Comparison of ENCODE assay signal across 8 cellular contexts in the genomic region with DNA sequence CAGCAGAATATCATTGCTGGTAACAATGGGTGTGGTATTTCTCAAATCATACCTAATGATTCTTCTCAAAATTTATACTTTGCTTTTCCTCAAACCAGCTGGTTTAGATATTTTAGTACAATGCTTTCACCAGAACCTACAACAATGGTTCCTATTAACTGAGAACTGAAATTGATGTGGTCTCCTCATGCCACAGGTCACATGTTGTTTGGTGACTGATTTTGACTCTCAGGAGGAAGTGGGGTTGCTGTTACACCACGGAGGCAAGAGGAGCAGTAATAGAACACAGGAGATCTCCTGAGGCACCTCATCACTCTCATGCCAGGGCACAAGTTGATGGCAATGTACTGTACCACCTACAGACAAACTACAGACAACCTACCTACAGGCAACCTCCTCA. TPM values are rescaled to one million over a fixed set of nuclear protein-coding genes. Genes with fewer than 3 reads are reported as not detected.
DNase-seq lines count a peak whose midpoint lies in the region; ATAC-seq and TF ChIP-seq lines count a peak whose summit lies in the region.

No MANE protein-coding gene starts in this region.

- peak overlapping the region; percentile 47 for H3K27ac Mint-ChIP-seq in CD8-positive, alpha-beta T cell
- peak overlapping the region; percentile 86 for H3K27ac Mint-ChIP-seq in T-helper 2 cell treated with Interferon-gamma antibody and Interleukin-4, amounts not matched to agents 5 μg/mL and 100 μg/mL, for 36 hours

- H3K9me3 Mint-ChIP-seq in CD8-positive, alpha-beta T cell, result no peaks in the 10 kb centered on the region
- no peaks in the 10 kb centered on the region for H3K9me3 Mint-ChIP-seq in T-helper 2 cell treated with Interferon-gamma antibody and Interleukin-4, amounts not matched to agents 5 μg/mL and 100 μg/mL, for 36 hours

- no peaks in the 10 kb centered on the region for H3K79me2 ChIP-seq in PC-9 (ENCODE audit: low read depth)

- no peak for ATAC-seq in CD8-positive, alpha-beta T cell
- ATAC-seq in GM19328 (IDR thresholded peaks at IDR 0.05; ENCODE audit: unreplicated experiment) (peak; percentile 45), HG03139 (IDR thresholded peaks at IDR 0.05; ENCODE audit: unreplicated experiment) (peak; percentile 41)

- H3K4me1 Mint-ChIP-seq in CD8-positive, alpha-beta T cell (ENCODE audit: low read depth), result peaks cover 49% of the 10 kb centered on the region
- peaks cover 40% of the 10 kb centered on the region for H3K4me1 Mint-ChIP-seq in T-helper 2 cell treated with Interferon-gamma antibody and Interleukin-4, amounts not matched to agents 5 μg/mL and 100 μg/mL, for 36 hours (ENCODE audit: low read depth)

- H3K4me2 ChIP-seq in PC-9, result no peak overlapping the region

- BruUV-seq in PC-9 (replicated peaks; lab: Mats Ljungman, UMichigan), result no TSS peak

- no peaks in the 10 kb centered on the region for H3K36me3 ChIP-seq in CD8-positive, alpha-beta T cell (ENCODE audit: insufficient read depth, low read length)
- H3K36me3 ChIP-seq in PC-9 (ENCODE audit: low read depth), result no peaks in the 10 kb centered on the region

- no peak overlapping the region for H3K27ac ChIP-seq in CD8-positive, alpha-beta T cell (ENCODE audit: low read depth, low read length)
- no peak overlapping the region for H3K27ac ChIP-seq in PC-9

- no peak overlapping the region for H2AFZ ChIP-seq in PC-9

- peaks cover 15% of the 10 kb centered on the region; the same call in 1 of the 2 replicates for H3F3A ChIP-seq in PC-9 (ENCODE audit: insufficient read depth, low read depth)

- peak in 5 of 7 experiments; percentile 26 to 64 (median 38) for DNase-seq in CD8-positive, alpha-beta T cell
- peak; percentile 51 for DNase-seq in T-helper 2 cell treated with Interferon-gamma antibody and Interleukin-4, amounts not matched to agents 5 μg/mL and 100 μg/mL, for 36 hours (ENCODE audit: low spot score)
- DNase-seq in PC-9 (no peak), NCI-H2107 (lab: John Stamatoyannopoulos, UW) (no peak), iPS-NIHi7 (ENCODE audit: extremely low spot score) (no peak), NCI-H1092 treated with DMSO at 0.1 percent for 48 hours (lab: John Stamatoyannopoulos, UW) (no peak)

- H4K20me1 ChIP-seq in PC-9 (ENCODE audit: insufficient read depth), result no peaks in the 10 kb centered on the region

- H3K4me1 ChIP-seq in CD8-positive, alpha-beta T cell (ENCODE audit: insufficient read depth, low read length), result peaks cover 46% of the 10 kb centered on the region
- peaks cover 27% of the 10 kb centered on the region for H3K4me1 ChIP-seq in PC-9 (replicated peaks; ENCODE audit: insufficient read depth)

- POLR2A ChIA-PET in CD8-positive, alpha-beta T cell (lab: Charles Lee), result interaction anchor here (1.1 kb wide), 1 partner anchor 22 kb away, joined by 4 read pairs; no protein-coding TSS in a partner anchor
- POLR2A ChIA-PET in PC-9 (lab: Charles Lee; ENCODE audit: unreplicated experiment), result no interaction called here

- H3K4me3 ChIP-seq in CD8-positive, alpha-beta T cell (ENCODE audit: low read depth, low read length), result peak overlapping the region; percentile 27
- H3K4me3 ChIP-seq in PC-9, result no peak overlapping the region

- CTCF ChIA-PET in CD8-positive, alpha-beta T cell (lab: Charles Lee), result interaction anchor here (0.6 to 3.9 kb wide), 5 partner anchors 10 to 432 kb away, joined by 3 to 14 read pairs (median 9); no protein-coding TSS in a partner anchor
- CTCF ChIA-PET in PC-9 (lab: Charles Lee), result no interaction called here

- H3K4me3 Mint-ChIP-seq in CD8-positive, alpha-beta T cell, result peak overlapping the region; percentile 32
- peak overlapping the region; percentile 97 for H3K4me3 Mint-ChIP-seq in T-helper 2 cell treated with Interferon-gamma antibody and Interleukin-4, amounts not matched to agents 5 μg/mL and 100 μg/mL, for 36 hours

- no peaks in the 10 kb centered on the region for H3K9me2 ChIP-seq in PC-9 (ENCODE audit: insufficient read depth)

- peaks cover 13% of the 10 kb centered on the region for H3K36me3 Mint-ChIP-seq in CD8-positive, alpha-beta T cell
- peaks cover 8% of the 10 kb centered on the region for H3K36me3 Mint-ChIP-seq in T-helper 2 cell treated with Interferon-gamma antibody and Interleukin-4, amounts not matched to agents 5 μg/mL and 100 μg/mL, for 36 hours (ENCODE audit: low read depth)

- H3K27me3 ChIP-seq in CD8-positive, alpha-beta T cell (ENCODE audit: insufficient read depth, low read length), result no peaks in the 10 kb centered on the region
- H3K27me3 ChIP-seq in PC-9 (ENCODE audit: insufficient read depth, low read depth), result no peaks in the 10 kb centered on the region

- H3K27me3 Mint-ChIP-seq in CD8-positive, alpha-beta T cell (ENCODE audit: low read depth), result no peaks in the 10 kb centered on the region
- H3K27me3 Mint-ChIP-seq in T-helper 2 cell treated with Interferon-gamma antibody and Interleukin-4, amounts not matched to agents 5 μg/mL and 100 μg/mL, for 36 hours (ENCODE audit: low read depth), result no peaks in the 10 kb centered on the region

- TF ChIP-seq CTCF in CD8-positive, alpha-beta T cell (IDR thresholded peaks at IDR 0.05), result no peak
- no peak for TF ChIP-seq CTCF in PC-9 (conservative IDR thresholded peaks at IDR 0.05)

- intact Hi-C loops in CD8-positive, alpha-beta T cell (cut with DNase I, micrococcal nuclease), result loop anchor here in 1 of 2 experiments (10.0 kb wide), 3 partner anchors 298 to 1208 kb away; a partner anchor contains a TSS
- intact Hi-C loops in PC-9 (cut with micrococcal nuclease; ENCODE audit: unreplicated experiment), result no loop called here

- no peaks in the 10 kb centered on the region for H3K9me3 ChIP-seq in CD8-positive, alpha-beta T cell (ENCODE audit: low read length)
- peaks cover 4% of the 10 kb centered on the region; the same call in 1 of the 2 replicates for H3K9me3 ChIP-seq in PC-9 (ENCODE audit: insufficient read depth, low read depth)

RNA-seq across cellular contexts. Expression of a gene that starts 3.0 kb away (rescaled TPM):
- total RNA-seq in CD8-positive, alpha-beta T cell, result 10 to 100 TPM; 19.9 to 20.5 TPM
- 10.8 and 11.5 TPM in 2 replicates for total RNA-seq in PC-9 (2021)

Comparison
In these comparisons a context has a peak if more than half of its experiments do, and no peak if none do; other contexts are left out.
1. DNase-seq: peak in CD8-positive, alpha-beta T cell (5 of 7) and T-helper 2 cell treated with Interferon-gamma antibody and Interleukin-4, amounts not matched to agents 5 μg/mL and 100 μg/mL, for 36 hours (single experiment); none in PC-9 (0 of 2), NCI-H2107 (single experiment), iPS-NIHi7 (single experiment) and NCI-H1092 treated with DMSO at 0.1 percent for 48 hours (single experiment).